In genomic region chr1:17579951-17580939, GRCh38 we compare ENCODE assay signal across 15 cellular contexts. TPM values are rescaled to one million over a fixed set of nuclear protein-coding genes. Genes with fewer than 3 reads are reported as not detected.
DNase-seq lines count a peak whose midpoint lies in the region; ATAC-seq, FAIRE-seq and TF ChIP-seq lines count a peak whose summit lies in the region.
"Had no signal": no experiment of that assay in that cellular context is flagged by ENCODE, and none has a peak within 500 bp of the region (broad histone marks: within the 10 kb centered on the region; RNA-seq: fewer than 3 reads in every experiment).

No MANE protein-coding gene starts in this region.

- no peak overlapping the region for H3K18ac ChIP-seq in mesenchymal stem cell (ENCODE audit: low read depth in 1 of 2, low read length in 2 of 2)

- TF ChIP-seq POLR2A in GM12878 (IDR thresholded peaks at IDR 0.05; ENCODE audit: low read depth, low read length): no peak

- H2BK12ac ChIP-seq in mesenchymal stem cell (ENCODE audit: low read length in 2 of 2): no peak overlapping the region

- no peak overlapping the region for H3K27ac ChIP-seq in GM12878 (ENCODE audit: control insufficient read depth, insufficient read depth)
- peak overlapping the region; percentile 68 for H3K27ac ChIP-seq in mesenchymal stem cell (ENCODE audit: low read length, poor library complexity, severe bottlenecking)
- peak overlapping the region; percentile 100 for H3K27ac ChIP-seq in tibial artery
- H3K27ac ChIP-seq: thyroid gland, WERI-Rb-1 had no signal

- H3K14ac ChIP-seq in mesenchymal stem cell (ENCODE audit: low read length in 2 of 2): peak overlapping the region in 1 of 2 experiments; percentile 66

- H3K4me3 ChIP-seq in GM12878 (no peak overlapping the region), mesenchymal stem cell (ENCODE audit: insufficient read depth in 1 of 2, low read depth in 1 of 2, low read length in 2 of 2) (no peak overlapping the region), tibial artery (no peak overlapping the region)
- H3K4me3 ChIP-seq: thyroid gland had no signal

- peaks cover 4% of the 10 kb centered on the region for H3K4me1 ChIP-seq in GM12878 (ENCODE audit: control insufficient read depth, insufficient read depth, low read length)
- peaks cover 45% of the 10 kb centered on the region for H3K4me1 ChIP-seq in mesenchymal stem cell (ENCODE audit: control insufficient read depth, insufficient read depth, low read depth, low read length)
- peaks cover 4 to 96% (median 75%) of the 10 kb centered on the region in 4 donors for H3K4me1 ChIP-seq in tibial artery

- CTCF ChIA-PET in GM12878 (lab: Yijun Ruan, JAX): interaction anchor here (1.1 to 3.2 kb wide), 2 partner anchors 26 to 78 kb away, joined by 3 to 14 read pairs; no protein-coding TSS in a partner anchor

- no peak overlapping the region for H3K23ac ChIP-seq in mesenchymal stem cell (ENCODE audit: low read length in 2 of 2)

- H3K9me3 ChIP-seq in GM12878 (replicated peaks; ENCODE audit: control insufficient read depth, insufficient read depth, low read length) (no peaks in the 10 kb centered on the region), mesenchymal stem cell (ENCODE audit: control insufficient read depth, low read length) (no peaks in the 10 kb centered on the region), tibial artery (no peaks in the 10 kb centered on the region)
- H3K9me3 ChIP-seq: thyroid gland had no signal

- peak overlapping the region; percentile 4 for H4K91ac ChIP-seq in mesenchymal stem cell (ENCODE audit: low read length)

- FAIRE-seq in GM12878 (lab: Jason Lieb, UNC) (no peak), HTR-8/SVneo (lab: Jason Lieb, UNC) (no peak)
- FAIRE-seq: endometrium had no signal

- H3K79me1 ChIP-seq in mesenchymal stem cell (replicated peaks; ENCODE audit: low read length, poor library complexity, severe bottlenecking): peaks cover 10% of the 10 kb centered on the region

- no peak overlapping the region for H4K8ac ChIP-seq in mesenchymal stem cell (ENCODE audit: low read length)

- RAD21 ChIA-PET in GM12878 (lab: Charles Lee; ENCODE audit: unreplicated experiment): interaction anchor here (1.2 to 1.3 kb wide), 3 partner anchors 27 to 44 kb away, joined by 3 to 5 read pairs (median 4); no protein-coding TSS in a partner anchor

- H3K27me3 ChIP-seq in GM12878 (replicated peaks in 1 of 2; ENCODE audit: control insufficient read depth in 2 of 2, insufficient read depth in 2 of 2, low read length in 1 of 2): no peaks in the 10 kb centered on the region; a peak in 1 of 4 replicates
- no peaks in the 10 kb centered on the region for H3K27me3 ChIP-seq in mesenchymal stem cell (ENCODE audit: control insufficient read depth in 1 of 2, insufficient read depth in 1 of 2, low read length in 2 of 2)
- H3K27me3 ChIP-seq in tibial artery: no peaks in the 10 kb centered on the region
- H3K27me3 ChIP-seq: thyroid gland had no signal

- no TSS peak for BruUV-seq in GM12878 (replicated peaks; lab: Mats Ljungman, UMichigan)

- H3K4ac ChIP-seq in mesenchymal stem cell (ENCODE audit: low read depth in 1 of 2, low read length in 2 of 2): no peak overlapping the region

- in situ Hi-C loops in GM12878 (cut with MboI): no loop called here

- no peak overlapping the region for H3K4me2 ChIP-seq in GM12878 (ENCODE audit: control insufficient read depth, insufficient read depth)
- peak overlapping the region; percentile 35 for H3K4me2 ChIP-seq in mesenchymal stem cell (ENCODE audit: low read length, poor library complexity, severe bottlenecking)

- H2AK5ac ChIP-seq in mesenchymal stem cell (ENCODE audit: low read length, severe bottlenecking): peak overlapping the region; percentile 94

- intact Hi-C loops in GM12878 (cut with micrococcal nuclease; ENCODE audit: unreplicated experiment): no loop called here
- intact Hi-C loops in tibial artery (cut with DNase I; ENCODE audit: low total_unique reads): no loop called here

- POLR2A ChIA-PET in GM12878 (lab: Charles Lee): interaction anchor here (0.6 kb wide), 2 partner anchors 15 to 18 kb away, joined by 4 to 7 read pairs; no protein-coding TSS in a partner anchor

- TF ChIP-seq RAD21 in GM12878 (IDR thresholded peaks at IDR 0.05; ENCODE audit: insufficient read depth, low read depth, low read length): no peak

- WGBS in GM12878 (ENCODE audit: insufficient coverage, insufficient replicate concordance, low lambda C conversion rate, missing lambda C conversion rate): 50% methylated on average over 16 of the region's 16 CpGs
- WGBS in mesenchymal stem cell: 88% methylated on average over 16 of the region's 16 CpGs

- H3K9ac ChIP-seq in GM12878 (ENCODE audit: control insufficient read depth, insufficient read depth, low read length) (no peak overlapping the region), mesenchymal stem cell (ENCODE audit: low read length) (no peak overlapping the region)

- no peak for TF ChIP-seq EP300 in GM12878 (IDR thresholded peaks at IDR 0.05; ENCODE audit: borderline replicate concordance in 1 of 2, control insufficient read depth in 1 of 2, low read depth in 2 of 2, low read length in 2 of 2)

- TF ChIP-seq CTCF in GM12878 (IDR thresholded peaks at IDR 0.05 in 2 of 3, conservative IDR thresholded peaks at IDR 0.05 in 1 of 3; ENCODE audit: control insufficient read depth in 2 of 3, extremely low read depth in 1 of 3, insufficient read depth in 1 of 3, low read depth in 3 of 3, low read length in 3 of 3) (no peak), tibial artery (IDR thresholded peaks at IDR 0.05) (no peak)

- SMC1A ChIA-PET in GM12878 (lab: Charles Lee; ENCODE audit: uncharacterized antibody, unreplicated experiment): interaction anchor here (1.1 to 1.7 kb wide), 3 partner anchors 27 to 44 kb away, joined by 3 to 4 read pairs (median 3); no protein-coding TSS in a partner anchor

- H3K79me2 ChIP-seq in GM12878 (ENCODE audit: control insufficient read depth, insufficient read depth, low read length): no peaks in the 10 kb centered on the region

- H3K36me3 ChIP-seq in GM12878 (ENCODE audit: control insufficient read depth in 2 of 2, insufficient read depth in 2 of 2, low read length in 1 of 2) (no peaks in the 10 kb centered on the region), mesenchymal stem cell (ENCODE audit: control insufficient read depth in 1 of 2, insufficient read depth in 2 of 2, low read depth in 1 of 2, low read length in 2 of 2) (peaks cover 5 to 24% of the 10 kb centered on the region in 2 experiments), tibial artery (peaks cover 0 to 6% (median 4%) of the 10 kb centered on the region in 3 donors)
- H3K36me3 ChIP-seq: thyroid gland, WERI-Rb-1 had no signal

- peak; percentile 66 for ATAC-seq in GM12878
- no peak for ATAC-seq in SK-N-SH treated with all-trans-retinoic acid at 6 μM for 48 hours

- no peak overlapping the region for H2BK120ac ChIP-seq in mesenchymal stem cell (ENCODE audit: low read depth, low read length)

- H2AFZ ChIP-seq in GM12878 (ENCODE audit: control insufficient read depth, low read depth, low read length) (no peak overlapping the region), mesenchymal stem cell (ENCODE audit: low read depth, low read length) (no peak overlapping the region)

- peak; percentile 36 for DNase-seq in DMS153 (lab: John Stamatoyannopoulos, UW)
- no peak for DNase-seq in DMS153 treated with DMSO at 0.1 percent for 48 hours (lab: John Stamatoyannopoulos, UW; ENCODE audit: unreplicated experiment)
- DNase-seq in GM12878 (ENCODE audit: low read depth, low spot score): no peak
- DNase-seq in mesenchymal stem cell: no peak
- DNase-seq in tibial artery: no peak
- DNase-seq in NCI-H524 treated with DMSO at 0.1 percent for 48 hours (lab: John Stamatoyannopoulos, UW): no peak
- DNase-seq in HTR-8/SVneo (ENCODE audit: insufficient read length, low spot score): no peak
- DNase-seq: anterior cingulate cortex, DMS79 treated with DMSO at 0.1 percent for 48 hours, midbrain, NCI-H2171, thyroid gland, WERI-Rb-1 had no signal

- no peak overlapping the region for H2BK15ac ChIP-seq in mesenchymal stem cell (ENCODE audit: low read depth, poor library complexity, severe bottlenecking)

- H2BK5ac ChIP-seq in mesenchymal stem cell (ENCODE audit: low read depth, low read length, poor library complexity, severe bottlenecking): peak overlapping the region; percentile 19

- H4K20me1 ChIP-seq in GM12878 (ENCODE audit: control insufficient read depth, insufficient read depth): no peaks in the 10 kb centered on the region

TF ChIP-seq in GM12878, 131 proteins besides CTCF, POLR2A, EP300 and RAD21 (continues in another document):
- TF ChIP-seq IKZF1 (conservative IDR thresholded peaks at IDR 0.05): peak; percentile 65

RNA-seq across cellular contexts. Expression of gene ARHGEF10L, which starts 40.7 kb away (rescaled TPM):
- 11.6 and 14.6 TPM in 2 replicates for total RNA-seq in GM12878 (2013; cell fraction: nucleolus; rRNA removed)
- total RNA-seq in GM12878 (2014; rRNA removed): 0.49 and 0.51 TPM in 2 replicates
- 0.18 and 0.32 TPM in 2 replicates for total RNA-seq in GM12878 (2014; rRNA removed; fragmentation: Illumina TruSeq; extraction: Trizol)
- 0.44 and 0.53 TPM in 2 replicates for total RNA-seq in GM12878 (2021)
- polyA plus RNA-seq in GM12878 (2011; ENCODE audit: low read depth): not detected
- 0.49 and 0.94 TPM in 2 replicates for polyA plus RNA-seq in GM12878 (2011; rRNA removed)
- 0.79 and 1.2 TPM in 2 replicates for polyA plus RNA-seq in GM12878 (2011; cell fraction: cytosol; rRNA removed)
- polyA plus RNA-seq in GM12878 (2011; cell fraction: nucleus; rRNA removed): 9.1 and 10.4 TPM in 2 replicates
- 0.19 and 0.27 TPM in 2 replicates for polyA plus RNA-seq in GM12878 (2012)
- polyA plus RNA-seq in GM12878 (2014; fragmentation: Illumina TruSeq; extraction: Trizol): 0.13 TPM in 1 of 2 replicates, not detected in the other
- under 1 TPM in 1 of 2 experiments, not detected in 1; 0.05 TPM for polyA plus RNA-seq in GM12878 (2014; fragmentation: Nextera tagmentation; extraction: Ambion mirVana)
- polyA plus RNA-seq in GM12878 (2014; rRNA removed): 0.32 and 0.37 TPM in 2 replicates
- polyA plus RNA-seq in GM12878 (2016; fragmentation: Nextera tagmentation; extraction: Ambion mirVana): under 1 TPM in 1 of 2 experiments, not detected in 1; 0.06 TPM
- 1.9 TPM in 2 replicates for polyA minus RNA-seq in GM12878 (2011; rRNA and poly(A)+ RNA removed)
- 0.94 and 1.0 TPM in 2 replicates for polyA minus RNA-seq in GM12878 (2011; cell fraction: cytosol; rRNA and poly(A)+ RNA removed)
- polyA minus RNA-seq in GM12878 (2011; cell fraction: nucleus; rRNA and poly(A)+ RNA removed): 2.1 and 3.9 TPM in 2 replicates
- polyA plus RNA-seq in mesenchymal stem cell (2013, experiment 1 of 2): 6.9 TPM
- polyA plus RNA-seq in mesenchymal stem cell (2013, experiment 2 of 2): 7.2 TPM
